Comparison of ENCODE assay signal across 18 cellular contexts in genomic region chr1:78250201-78250600, GRCh38.
A peak's percentile ranks its signal among the peaks of the same experiment; 100 is the strongest.
DNase-seq lines count a peak whose midpoint lies in the region; ATAC-seq and TF ChIP-seq lines count a peak whose summit lies in the region.
"Had no signal": no experiment of that assay in that cellular context is flagged by ENCODE, and none has a peak within 500 bp of the region (broad histone marks: within the 10 kb centered on the region; RNA-seq: fewer than 3 reads in every experiment).

No MANE protein-coding gene starts in this region.

- intact Hi-C loops in IMR-90 (cut with micrococcal nuclease) = no loop called here
- intact Hi-C loops in lower lobe of right lung (cut with DNase I) = no loop called here

- dilution Hi-C loops in IMR-90 (cut with HindIII; ENCODE audit: low sequenced_read_pairs, unreplicated experiment) = no loop called here

- peak overlapping the region; percentile 65 for H2AFZ ChIP-seq in IMR-90 (replicated peaks; ENCODE audit: low read length, poor library complexity)
- H2AFZ ChIP-seq: GM23338 had no signal

- peaks cover 5% of the 10 kb centered on the region for H3K27me3 Mint-ChIP-seq in nephron (ENCODE audit: low read depth)

- CTCF ChIA-PET in IMR-90 (lab: Yijun Ruan, JAX) = interaction anchor here (0.6 to 1.2 kb wide), 3 partner anchors 13 to 929 kb away, joined by 3 read pairs; no protein-coding TSS in a partner anchor

- no TSS peak for BruUV-seq in IMR-90 (replicated peaks; lab: Mats Ljungman, UMichigan)

- H4K91ac ChIP-seq in IMR-90 (ENCODE audit: insufficient read depth, low read depth, low read length) = no peak overlapping the region

- no peak for TF ChIP-seq POLR2A in IMR-90 (IDR thresholded peaks at IDR 0.05; ENCODE audit: low read depth, low read length)

- H2BK120ac ChIP-seq in IMR-90 (ENCODE audit: low read depth, low read length) = no peak overlapping the region

- no peak overlapping the region for H2BK15ac ChIP-seq in IMR-90 (ENCODE audit: low read depth, low read length)

- H3K4me3 Mint-ChIP-seq in nephron = peak overlapping the region in 2 of 3 experiments; percentile 73 to 82
- H3K4me3 Mint-ChIP-seq: B cell; CD4-positive, CD25-positive, alpha-beta regulatory T cell; GM23338 had no signal

- H2BK20ac ChIP-seq in IMR-90 (ENCODE audit: low read depth, low read length) = no peak overlapping the region

- H3K4me1 ChIP-seq in IMR-90 (ENCODE audit: control insufficient read depth, insufficient read depth, low read length) (no peaks in the 10 kb centered on the region; the same call in 1 of the 2 replicates), lower lobe of right lung (no peaks in the 10 kb centered on the region)
- H3K4me1 ChIP-seq: Caco-2 had no signal

- no peaks in the 10 kb centered on the region for H3K79me1 ChIP-seq in IMR-90 (ENCODE audit: low read depth in 1 of 2, low read length in 2 of 2)

- H3K36me3 Mint-ChIP-seq in nephron (ENCODE audit: low read depth) = no peaks in the 10 kb centered on the region
- H3K36me3 Mint-ChIP-seq: CD4-positive, CD25-positive, alpha-beta regulatory T cell had no signal

- H3K4me3 ChIP-seq in GM12865 (ENCODE audit: low read depth, low read length) = no peak overlapping the region
- no peak overlapping the region for H3K4me3 ChIP-seq in IMR-90 (ENCODE audit: insufficient read depth, low read depth, low read length)
- no peak overlapping the region for H3K4me3 ChIP-seq in cardiac fibroblast (replicated peaks in 1 of 2; ENCODE audit: low read depth in 2 of 2, low read length in 2 of 2)
- no peak overlapping the region for H3K4me3 ChIP-seq in lower lobe of right lung
- H3K4me3 ChIP-seq: GM23338, SJSA1 had no signal

- no peak overlapping the region for H3K14ac ChIP-seq in IMR-90 (replicated peaks; ENCODE audit: low read depth, low read length)

- H3K9me3 Mint-ChIP-seq in nephron = peaks cover 6% of the 10 kb centered on the region
- H3K9me3 Mint-ChIP-seq: GM23338 had no signal

- H3K18ac ChIP-seq in IMR-90 (ENCODE audit: low read depth, low read length) = no peak overlapping the region

- no peak overlapping the region for H2AK5ac ChIP-seq in IMR-90 (ENCODE audit: low read depth, low read length)

- H3K27ac ChIP-seq in IMR-90 (ENCODE audit: insufficient read depth, low read length) = no peak overlapping the region
- no peak overlapping the region for H3K27ac ChIP-seq in lower lobe of right lung
- H3K27ac ChIP-seq: KMS-11, SJSA1 had no signal

- H2AK9ac ChIP-seq in IMR-90 (replicated peaks; ENCODE audit: low read depth, low read length, poor library complexity) = no peak overlapping the region

- H3K4ac ChIP-seq in IMR-90 (ENCODE audit: low read depth, low read length) = no peak overlapping the region

- DNase-seq in GM12865 (ENCODE audit: low read depth) (peak; percentile 22), IMR-90 (peak; percentile 21), cardiac fibroblast (ENCODE audit: low read depth in 2 of 2) (peak; percentile 12 to 42), lower lobe of right lung (no peak), DMS114 treated with DMSO at 0.1 percent for 48 hours (lab: John Stamatoyannopoulos, UW; ENCODE audit: unreplicated experiment) (no peak), HuH-7.5 (ENCODE audit: low spot score) (no peak)
- DNase-seq: Caco-2; CD4-positive, CD25-positive, alpha-beta regulatory T cell; DMS79; NCI-H1105; NCI-H1694; NCI-H2227 treated with DMSO at 0.1 percent for 48 hours; RPMI8226 had no signal

- H3K4me1 Mint-ChIP-seq in nephron = peaks cover 18% of the 10 kb centered on the region
- H3K4me1 Mint-ChIP-seq: B cell; CD4-positive, CD25-positive, alpha-beta regulatory T cell; GM23338 had no signal

- in situ Hi-C loops in IMR-90 (cut with MboI; ENCODE audit: low sequenced_read_pairs) = no loop called here

- no peak overlapping the region for H3K23ac ChIP-seq in IMR-90 (ENCODE audit: low read depth, low read length)

- no peak overlapping the region for H2BK5ac ChIP-seq in IMR-90 (ENCODE audit: low read depth, low read length, poor library complexity, severe bottlenecking)

- no peaks in the 10 kb centered on the region for H3K9me1 ChIP-seq in IMR-90 (ENCODE audit: insufficient read depth, low read length)

- no peak for TF ChIP-seq RAD21 in IMR-90 (IDR thresholded peaks at IDR 0.05; ENCODE audit: low read length)

- ATAC-seq in IMR-90 (ENCODE audit: low read depth) (no peak), lower lobe of right lung (no peak)
- ATAC-seq: GM23338 had no signal

- H3K36me3 ChIP-seq in IMR-90 (ENCODE audit: control insufficient read depth, insufficient read depth, low read length) (no peaks in the 10 kb centered on the region), lower lobe of right lung (no peaks in the 10 kb centered on the region)
- H3K36me3 ChIP-seq: SJSA1 had no signal

- no peak overlapping the region for H4K8ac ChIP-seq in IMR-90 (ENCODE audit: low read depth in 2 of 2, low read length in 2 of 2)

- H4K5ac ChIP-seq in IMR-90 (ENCODE audit: low read depth, low read length) = no peak overlapping the region

- no peak for TF ChIP-seq CTCF in GM12865 (IDR thresholded peaks at IDR 0.05; ENCODE audit: insufficient read depth, low read depth, low read length, missing control alignments)
- TF ChIP-seq CTCF in IMR-90 (conservative IDR thresholded peaks at IDR 0.05; ENCODE audit: low read depth, low read length) = no peak
- no peak for TF ChIP-seq CTCF in cardiac fibroblast (IDR thresholded peaks at IDR 0.05; ENCODE audit: low read depth, low read length)
- TF ChIP-seq CTCF in nephron (IDR thresholded peaks at IDR 0.05; ENCODE audit: unreplicated experiment in 3 of 3) = no peak
- TF ChIP-seq CTCF in lower lobe of right lung (IDR thresholded peaks at IDR 0.05) = no peak

- H3K9me3 ChIP-seq in IMR-90 (ENCODE audit: control insufficient read depth, insufficient read depth, low read length) = no peaks in the 10 kb centered on the region
- no peaks in the 10 kb centered on the region for H3K9me3 ChIP-seq in lower lobe of right lung
- H3K9me3 ChIP-seq: Caco-2, SJSA1 had no signal

- peak overlapping the region in 1 of 3 experiments; percentile 16 for H3K27ac Mint-ChIP-seq in nephron
- H3K27ac Mint-ChIP-seq: B cell; CD4-positive, CD25-positive, alpha-beta regulatory T cell; GM23338 had no signal

- POLR2A ChIA-PET in IMR-90 (lab: Charles Lee; ENCODE audit: unreplicated experiment) = no interaction called here

- H4K20me1 ChIP-seq in IMR-90 (ENCODE audit: insufficient read depth, low read length) = no peaks in the 10 kb centered on the region

- no peak overlapping the region for H3K56ac ChIP-seq in IMR-90 (ENCODE audit: extremely low read depth, insufficient read depth, low read length)

- no peak overlapping the region for H3K4me2 ChIP-seq in IMR-90 (ENCODE audit: low read depth, low read length)
- H3K4me2 ChIP-seq: GM23338, KMS-11 had no signal

- H3K27me3 ChIP-seq in IMR-90 (ENCODE audit: control insufficient read depth, insufficient read depth, low read length) (no peaks in the 10 kb centered on the region), lower lobe of right lung (ENCODE audit: low read depth) (no peaks in the 10 kb centered on the region)
- H3K27me3 ChIP-seq: SJSA1 had no signal

- H3K9ac ChIP-seq in IMR-90 (ENCODE audit: low read depth, low read length) = no peak overlapping the region
- H3K9ac ChIP-seq: KMS-11 had no signal

- WGBS in IMR-90 (ENCODE audit: extremely low coverage in 2 of 2, insufficient read length in 1 of 2), 2 experiments = no CpG with 5 or more reads among the region's 4 CpGs

TF ChIP-seq in IMR-90, 13 proteins besides CTCF, POLR2A, EP300 and RAD21:
- TF ChIP-seq BHLHE40 (IDR thresholded peaks at IDR 0.05; ENCODE audit: low read depth, low read length) = no peak
- no peak for TF ChIP-seq RFX5 (IDR thresholded peaks at IDR 0.05; ENCODE audit: low read depth, low read length)
- TF ChIP-seq SMC3 (IDR thresholded peaks at IDR 0.05; ENCODE audit: low read depth, low read length) = no peak
- no peak for TF ChIP-seq CHD1 (IDR thresholded peaks at IDR 0.05; ENCODE audit: low read depth, low read length)
- no peak for TF ChIP-seq CEBPB (IDR thresholded peaks at IDR 0.05; ENCODE audit: low read depth, low read length)
- TF ChIP-seq ELK1 (IDR thresholded peaks at IDR 0.05; ENCODE audit: borderline replicate concordance, low read depth, low read length) = no peak
- TF ChIP-seq FOS (IDR thresholded peaks at IDR 0.05; ENCODE audit: low read depth, low read length) = no peak
- TF ChIP-seq MAZ (IDR thresholded peaks at IDR 0.05; ENCODE audit: borderline replicate concordance, low read depth, low read length) = no peak
- no peak for TF ChIP-seq NFE2L2 (IDR thresholded peaks at IDR 0.05; ENCODE audit: low read depth, low read length)
- no peak for TF ChIP-seq RCOR1 (IDR thresholded peaks at IDR 0.05; ENCODE audit: insufficient replicate concordance, low read length)
- TF ChIP-seq USF2 (IDR thresholded peaks at IDR 0.05; ENCODE audit: low read depth, low read length) = no peak

Comparison
In these comparisons a context has a peak if more than half of its experiments do, and no peak if none do; other contexts are left out.
1. DNase-seq: peak in GM12865 (single experiment), IMR-90 (single experiment) and cardiac fibroblast (2 of 2); none in lower lobe of right lung (single experiment), DMS114 treated with DMSO at 0.1 percent for 48 hours (single experiment) and HuH-7.5 (single experiment).